In genomic region chr6:153002613-153003293, GRCh38 we compare ENCODE assay signal across 8 cellular contexts. TPM values are rescaled to one million over a fixed set of nuclear protein-coding genes. Genes with fewer than 3 reads are reported as not detected.
DNase-seq lines count a peak whose midpoint lies in the region; ATAC-seq and TF ChIP-seq lines count a peak whose summit lies in the region.

TSS of gene MTRF1L (minus strand) at chr6:153002709. CDS start at chr6:153002685, 24 bp downstream.

- DNase-seq in BJ (ENCODE audit: low read depth) (peak; percentile 78), GM19240 (ENCODE audit: insufficient read length, low spot score) (peak; percentile 53), NCI-H526 (lab: John Stamatoyannopoulos, UW) (peak; percentile 94 to 97), cortex of kidney (lab: John Stamatoyannopoulos, UW) (peak; percentile 25), left colon (peak; percentile 95 to 96)
- DNase-seq in activated CD4-positive, alpha-beta T cell treated with anti-CD3 and anti-CD28 coated beads, Interleukin-2, amount 10 ng/mL, durations not matched to agents 7 days and 5 days: peak; percentile 91
- peak; percentile 92 for DNase-seq in stimulated activated CD4-positive, alpha-beta T cell treated with anti-CD3 and anti-CD28 coated beads, Interleukin-1b, Interleukin-23, amount 100 ng/mL, for 48 hours

- H3K4me3 ChIP-seq in BJ (ENCODE audit: low read depth, low read length): peak within 1 kb of the TSS; percentile 62

- CTCF ChIA-PET in BJ (lab: Yijun Ruan, JAX): no interaction called here
- CTCF ChIA-PET in activated CD4-positive, alpha-beta T cell treated with anti-CD3 and anti-CD28 coated beads, Interleukin-2, amount 10 ng/mL, durations not matched to agents 7 days and 5 days (lab: Charles Lee): no interaction called here

- H3K27me3 ChIP-seq in BJ (ENCODE audit: control insufficient read depth, insufficient read depth, low read length): no peaks in the 10 kb centered on the region

- peaks cover 29% of the 10 kb centered on the region for H3K36me3 Mint-ChIP-seq in activated CD4-positive, alpha-beta T cell treated with anti-CD3 and anti-CD28 coated beads, Interleukin-2, amount 10 ng/mL, durations not matched to agents 7 days and 5 days (ENCODE audit: low read depth)

- peaks cover 3% of the 10 kb centered on the region for H3K27me3 Mint-ChIP-seq in activated CD4-positive, alpha-beta T cell treated with anti-CD3 and anti-CD28 coated beads, Interleukin-2, amount 10 ng/mL, durations not matched to agents 7 days and 5 days

- H3K36me3 ChIP-seq in BJ (ENCODE audit: control insufficient read depth, insufficient read depth, low read length): no peaks in the 10 kb centered on the region

- no peak for TF ChIP-seq CTCF in BJ (IDR thresholded peaks at IDR 0.05; ENCODE audit: insufficient read depth, low read depth, low read length)

- H3K9me3 Mint-ChIP-seq in activated CD4-positive, alpha-beta T cell treated with anti-CD3 and anti-CD28 coated beads, Interleukin-2, amount 10 ng/mL, durations not matched to agents 7 days and 5 days: peaks cover 5% of the 10 kb centered on the region

- H3K4me3 Mint-ChIP-seq in activated CD4-positive, alpha-beta T cell treated with anti-CD3 and anti-CD28 coated beads, Interleukin-2, amount 10 ng/mL, durations not matched to agents 7 days and 5 days: peak within 1 kb of the TSS; percentile 96

- intact Hi-C loops in left colon (cut with DNase I, micrococcal nuclease): no loop called here

- H3K4me1 Mint-ChIP-seq in activated CD4-positive, alpha-beta T cell treated with anti-CD3 and anti-CD28 coated beads, Interleukin-2, amount 10 ng/mL, durations not matched to agents 7 days and 5 days: peaks cover 37% of the 10 kb centered on the region

- POLR2A ChIA-PET in BJ (lab: Charles Lee): interaction anchor here (1.8 kb wide), 1 partner anchor 20 kb away, joined by 5 read pairs; the partner anchor contains the start of gene FBXO5
- POLR2A ChIA-PET in activated CD4-positive, alpha-beta T cell treated with anti-CD3 and anti-CD28 coated beads, Interleukin-2, amount 10 ng/mL, durations not matched to agents 7 days and 5 days (lab: Charles Lee): no interaction called here

- peak within 1 kb of the TSS; percentile 95 for H3K27ac Mint-ChIP-seq in activated CD4-positive, alpha-beta T cell treated with anti-CD3 and anti-CD28 coated beads, Interleukin-2, amount 10 ng/mL, durations not matched to agents 7 days and 5 days

- ATAC-seq in HG03460 (IDR thresholded peaks at IDR 0.05; ENCODE audit: unreplicated experiment) (peak; percentile 94), left colon (peak; percentile 98)

RNA-seq across cellular contexts. Expression of gene MTRF1L, which starts in this region (rescaled TPM):
- 8.1 and 16.0 TPM in 2 replicates for polyA plus RNA-seq in BJ (2011; rRNA removed)
- polyA minus RNA-seq in BJ (2011; rRNA and poly(A)+ RNA removed): 3.9 and 6.0 TPM in 2 replicates
- 10 to 100 TPM; 16.8 to 19.8 TPM for total RNA-seq in activated CD4-positive, alpha-beta T cell treated with anti-CD3 and anti-CD28 coated beads, Interleukin-2, amount 10 ng/mL, durations not matched to agents 7 days and 5 days
- 10 to 100 TPM; 18.5 to 25.2 TPM for total RNA-seq in left colon

Comparison
In these comparisons a context has a peak if more than half of its experiments do, and no peak if none do; other contexts are left out.
1. Peak in every context shown above with its lines: DNase-seq, ATAC-seq and H3K4me3 ChIP-seq.
2. DNase-seq: peak in every context shown above with its lines; median percentile 96 in NCI-H526; 96 in left colon; 92 in stimulated activated CD4-positive, alpha-beta T cell treated with anti-CD3 and anti-CD28 coated beads, Interleukin-1b, Interleukin-23, amount 100 ng/mL, for 48 hours; 91 in activated CD4-positive, alpha-beta T cell treated with anti-CD3 and anti-CD28 coated beads, Interleukin-2, amount 10 ng/mL, durations not matched to agents 7 days and 5 days; 78 in BJ; 53 in GM19240; 25 in cortex of kidney.